30 cellular contexts compared by ENCODE assay signal in genomic region chr16:5214466-5214865, GRCh38.
"Had no signal": no experiment of that assay in that cellular context is flagged by ENCODE, and none has a peak within 500 bp of the region (broad histone marks: within the 10 kb centered on the region; RNA-seq: fewer than 3 reads in every experiment).

No MANE protein-coding gene starts in this region.

- H3K36me3 ChIP-seq: Peyer's patch had no signal

- H3K9me3 Mint-ChIP-seq: activated CD4-positive, alpha-beta T cell treated with anti-CD3 and anti-CD28 coated beads, Interleukin-2, amount 10 ng/mL, durations not matched to agents 7 days and 5 days; activated naive CD4-positive, alpha-beta T cell treated with anti-CD3 and anti-CD28 coated beads, Interleukin-2, amount 10 ng/mL, durations not matched to agents 7 days and 5 days; activated naive CD8-positive, alpha-beta T cell treated with anti-CD3 and anti-CD28 coated beads, Interleukin-2, amount 50 U/mL, for 24 hours; activated T-cell treated with anti-CD3 and anti-CD28 coated beads, Interleukin-2, amount 50 U/mL, for 24 hours; activated T-helper 2 cell treated with anti-CD3 and anti-CD28 coated beads, Interferon-gamma antibody, Interleukin-2, Interleukin-4, amounts not matched to agents 10 μg/mL and 5 μg/mL and 100 μg/mL, durations not matched to agents 14 hours and 24 hours and 36 hours; T-helper 1 cell treated with Interleukin-12 subunit alpha and Interleukin-12 subunit beta and Interleukin-4 antibody, amounts not matched to agents 30 μg/mL and 1 μg/mL, for 36 hours; T-helper 2 cell treated with Interferon-gamma antibody and Interleukin-4, amounts not matched to agents 5 μg/mL and 100 μg/mL, for 36 hours had no signal

- H3K36me3 Mint-ChIP-seq: activated naive CD4-positive, alpha-beta T cell treated with anti-CD3 and anti-CD28 coated beads, Interleukin-2, amount 10 ng/mL, durations not matched to agents 7 days and 5 days; activated naive CD8-positive, alpha-beta T cell; brain had no signal

- H3K27ac ChIP-seq: Peyer's patch, RWPE1 had no signal

- H3K4me1 Mint-ChIP-seq: activated CD4-positive, alpha-beta T cell treated with anti-CD3 and anti-CD28 coated beads for 36 hours; activated CD4-positive, alpha-beta T cell treated with anti-CD3 and anti-CD28 coated beads, Interleukin-2, amount 10 ng/mL, durations not matched to agents 7 days and 5 days; activated naive CD4-positive, alpha-beta T cell treated with anti-CD3 and anti-CD28 coated beads, Interleukin-2, amount 10 ng/mL, durations not matched to agents 7 days and 5 days; activated naive CD8-positive, alpha-beta T cell treated with anti-CD3 and anti-CD28 coated beads, Interleukin-2, amount 50 U/mL, for 24 hours had no signal

- H3K9me3 ChIP-seq: Peyer's patch had no signal

- H3K27ac Mint-ChIP-seq: activated CD4-positive, alpha-beta T cell treated with anti-CD3 and anti-CD28 coated beads for 36 hours; activated CD4-positive, alpha-beta T cell treated with anti-CD3 and anti-CD28 coated beads, Interleukin-2, amount 10 ng/mL, durations not matched to agents 7 days and 5 days; activated CD8-positive, alpha-beta T cell treated with anti-CD3 and anti-CD28 coated beads, Interleukin-2, amount 10 ng/mL, durations not matched to agents 7 days and 5 days; activated naive CD4-positive, alpha-beta T cell treated with anti-CD3 and anti-CD28 coated beads, Interleukin-2, amount 10 ng/mL, durations not matched to agents 7 days and 5 days; activated naive CD8-positive, alpha-beta T cell; activated naive CD8-positive, alpha-beta T cell treated with anti-CD3 and anti-CD28 coated beads, Interleukin-2, amount 50 U/mL, for 24 hours; activated T-cell treated with anti-CD3 and anti-CD28 coated beads, Interleukin-2, amount 50 U/mL, for 24 hours; activated T-helper 2 cell treated with anti-CD3 and anti-CD28 coated beads, Interferon-gamma antibody, Interleukin-2, Interleukin-4, amounts not matched to agents 10 μg/mL and 5 μg/mL and 100 μg/mL, durations not matched to agents 14 hours and 24 hours and 36 hours; brain; T-helper 1 cell treated with Interleukin-12 subunit alpha and Interleukin-12 subunit beta and Interleukin-4 antibody, amounts not matched to agents 30 μg/mL and 1 μg/mL, for 36 hours; T-helper 2 cell treated with Interferon-gamma antibody and Interleukin-4, amounts not matched to agents 5 μg/mL and 100 μg/mL, for 36 hours had no signal

- H3K4me3 ChIP-seq: Peyer's patch had no signal

- DNase-seq: activated CD4-positive, alpha-beta T cell treated with anti-CD3 and anti-CD28 coated beads for 36 hours; activated CD4-positive, alpha-beta T cell treated with anti-CD3 and anti-CD28 coated beads, Interleukin-2, amount 10 ng/mL, durations not matched to agents 7 days and 5 days; activated CD4-positive, alpha-beta T cell treated with anti-CD3 and anti-CD28 coated beads, Interleukin-2, amount 50 U/mL, for 48 hours; activated CD8-positive, alpha-beta T cell treated with anti-CD3 and anti-CD28 coated beads, Interleukin-2, amount 10 ng/mL, durations not matched to agents 7 days and 5 days; activated naive CD4-positive, alpha-beta T cell treated with anti-CD3 and anti-CD28 coated beads, Interleukin-2, amount 10 ng/mL, durations not matched to agents 7 days and 5 days; activated naive CD8-positive, alpha-beta T cell treated with anti-CD3 and anti-CD28 coated beads, Interleukin-2, amount 50 U/mL, for 24 hours; activated T-cell treated with anti-CD3 and anti-CD28 coated beads, Interleukin-2, amount 50 U/mL, for 24 hours; anterior cingulate cortex; caudate nucleus; cerebellar nuclear complex; Karpas-422; NCI-H1105; NCI-H1436; NCI-H1694; NCI-H1930; NCI-H2081 treated with DMSO at 0.1 percent for 48 hours; NCI-H510A; NCI-H526; NCI-H748 treated with DMSO at 0.1 percent for 48 hours; NK-92 treated with Interleukin-12 subunit alpha and Interleukin-12 subunit beta, amount 100 ng/mL, for 24 hours; PC-3; Peyer's patch; Right ventricle myocardium superior had no signal

- H3K4me1 ChIP-seq: Peyer's patch had no signal

- H3K27me3 ChIP-seq: Peyer's patch had no signal

- H3K4me3 Mint-ChIP-seq: activated CD4-positive, alpha-beta T cell treated with anti-CD3 and anti-CD28 coated beads for 36 hours; activated CD4-positive, alpha-beta T cell treated with anti-CD3 and anti-CD28 coated beads, Interleukin-2, amount 10 ng/mL, durations not matched to agents 7 days and 5 days; activated CD8-positive, alpha-beta T cell treated with anti-CD3 and anti-CD28 coated beads, Interleukin-2, amount 10 ng/mL, durations not matched to agents 7 days and 5 days; activated naive CD4-positive, alpha-beta T cell treated with anti-CD3 and anti-CD28 coated beads, Interleukin-2, amount 10 ng/mL, durations not matched to agents 7 days and 5 days; activated naive CD8-positive, alpha-beta T cell; activated naive CD8-positive, alpha-beta T cell treated with anti-CD3 and anti-CD28 coated beads, Interleukin-2, amount 50 U/mL, for 24 hours; activated T-cell treated with anti-CD3 and anti-CD28 coated beads, Interleukin-2, amount 50 U/mL, for 24 hours; brain; T-helper 1 cell treated with Interleukin-12 subunit alpha and Interleukin-12 subunit beta and Interleukin-4 antibody, amounts not matched to agents 30 μg/mL and 1 μg/mL, for 36 hours; T-helper 2 cell treated with Interferon-gamma antibody and Interleukin-4, amounts not matched to agents 5 μg/mL and 100 μg/mL, for 36 hours had no signal

- ATAC-seq: activated CD4-positive, alpha-beta T cell treated with anti-CD3 and anti-CD28 coated beads for 36 hours; activated CD4-positive, CD25-positive, alpha-beta regulatory T cell treated with anti-CD3 and anti-CD28 coated beads, Interleukin-2, amount 50 U/mL, for 24 hours; activated CD8-positive, alpha-beta T cell treated with anti-CD3 and anti-CD28 coated beads, Interleukin-2, amount 10 ng/mL, durations not matched to agents 7 days and 5 days; activated naive CD8-positive, alpha-beta T cell treated with anti-CD3 and anti-CD28 coated beads, Interleukin-2, amount 50 U/mL, for 24 hours; PC-3 had no signal

- H3K27me3 Mint-ChIP-seq: activated CD4-positive, alpha-beta T cell treated with anti-CD3 and anti-CD28 coated beads, Interleukin-2, amount 10 ng/mL, durations not matched to agents 7 days and 5 days had no signal
